ENCODE assay signal across 1 cellular context in the genomic region with DNA sequence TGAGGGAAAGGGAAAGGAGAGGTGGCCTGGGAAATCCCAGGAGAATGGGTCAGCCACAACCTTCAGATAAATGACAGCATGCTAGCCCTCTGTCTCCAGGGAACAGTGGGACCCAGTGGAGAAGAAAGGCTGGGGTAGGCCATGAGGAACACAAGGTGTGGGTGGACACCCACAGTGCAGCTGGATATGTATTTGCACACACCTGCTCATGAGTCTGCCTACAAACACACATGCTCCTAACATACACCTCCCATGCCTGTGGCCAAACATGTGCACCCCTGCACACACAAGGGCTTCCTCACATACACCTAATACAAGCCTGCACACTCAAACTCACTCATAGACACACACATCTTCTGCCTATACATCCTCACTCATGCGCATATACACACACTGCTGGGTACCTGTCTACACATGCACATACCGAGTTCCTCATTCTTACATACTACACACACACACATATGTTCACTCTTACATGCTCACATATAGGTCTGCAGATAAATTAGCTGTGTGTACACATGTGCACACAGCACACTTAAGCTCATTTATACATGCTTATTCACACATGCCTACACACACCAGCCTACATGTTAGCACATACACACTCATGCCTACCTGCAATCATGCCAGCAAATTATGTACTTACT.
TF ChIP-seq lines count a peak whose summit lies in the region.

No MANE protein-coding gene starts in this region.

TF ChIP-seq in HepG2, 621 proteins besides CTCF, POLR2A, EP300 and RAD21:
- TF ChIP-seq ZNF564 (CRISPR knock-in tag; IDR thresholded peaks at IDR 0.05) (no peak), SALL1 (CRISPR knock-in tag; IDR thresholded peaks at IDR 0.05) (no peak), FOXM1 (CRISPR knock-in tag; IDR thresholded peaks at IDR 0.05) (no peak), ZGPAT (CRISPR knock-in tag; IDR thresholded peaks at IDR 0.05) (no peak), CHD4 (IDR thresholded peaks at IDR 0.05; ENCODE audit: borderline replicate concordance, low read length) (no peak), ZFP41 (CRISPR knock-in tag; IDR thresholded peaks at IDR 0.05; ENCODE audit: borderline replicate concordance) (no peak), ZNF543 (CRISPR knock-in tag; IDR thresholded peaks at IDR 0.05) (no peak), MEF2D (CRISPR knock-in tag; IDR thresholded peaks at IDR 0.05) (no peak)
- TF ChIP-seq, protein P1, sequence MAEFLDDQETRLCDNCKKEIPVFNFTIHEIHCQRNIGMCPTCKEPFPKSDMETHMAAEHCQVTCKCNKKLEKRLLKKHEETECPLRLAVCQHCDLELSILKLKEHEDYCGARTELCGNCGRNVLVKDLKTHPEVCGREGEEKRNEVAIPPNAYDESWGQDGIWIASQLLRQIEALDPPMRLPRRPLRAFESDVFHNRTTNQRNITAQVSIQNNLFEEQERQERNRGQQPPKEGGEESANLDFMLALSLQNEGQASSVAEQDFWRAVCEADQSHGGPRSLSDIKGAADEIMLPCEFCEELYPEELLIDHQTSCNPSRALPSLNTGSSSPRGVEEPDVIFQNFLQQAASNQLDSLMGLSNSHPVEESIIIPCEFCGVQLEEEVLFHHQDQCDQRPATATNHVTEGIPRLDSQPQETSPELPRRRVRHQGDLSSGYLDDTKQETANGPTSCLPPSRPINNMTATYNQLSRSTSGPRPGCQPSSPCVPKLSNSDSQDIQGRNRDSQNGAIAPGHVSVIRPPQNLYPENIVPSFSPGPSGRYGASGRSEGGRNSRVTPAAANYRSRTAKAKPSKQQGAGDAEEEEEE (CRISPR knock-in tag; IDR thresholded peaks at IDR 0.05; ENCODE audit: borderline replicate concordance): no peak
- TF ChIP-seq, protein P2, sequence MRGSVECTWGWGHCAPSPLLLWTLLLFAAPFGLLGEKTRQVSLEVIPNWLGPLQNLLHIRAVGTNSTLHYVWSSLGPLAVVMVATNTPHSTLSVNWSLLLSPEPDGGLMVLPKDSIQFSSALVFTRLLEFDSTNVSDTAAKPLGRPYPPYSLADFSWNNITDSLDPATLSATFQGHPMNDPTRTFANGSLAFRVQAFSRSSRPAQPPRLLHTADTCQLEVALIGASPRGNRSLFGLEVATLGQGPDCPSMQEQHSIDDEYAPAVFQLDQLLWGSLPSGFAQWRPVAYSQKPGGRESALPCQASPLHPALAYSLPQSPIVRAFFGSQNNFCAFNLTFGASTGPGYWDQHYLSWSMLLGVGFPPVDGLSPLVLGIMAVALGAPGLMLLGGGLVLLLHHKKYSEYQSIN (CRISPR knock-in tag; IDR thresholded peaks at IDR 0.05; ENCODE audit: borderline replicate concordance): no peak
